Comparison of ENCODE assay signal across 8 cellular contexts in genomic region chr2:27050281-27050995, GRCh38. TPM values are rescaled to one million over a fixed set of nuclear protein-coding genes. Genes with fewer than 3 reads are reported as not detected.
DNase-seq lines count a peak whose midpoint lies in the region; ATAC-seq and TF ChIP-seq lines count a peak whose summit lies in the region.

No MANE protein-coding gene starts in this region.

- peaks cover 11% of the 10 kb centered on the region for H3K36me3 Mint-ChIP-seq in CD4-positive, CD25-positive, alpha-beta regulatory T cell
- H3K36me3 Mint-ChIP-seq in activated CD4-positive, alpha-beta memory T cell treated with anti-CD3 and anti-CD28 coated beads for 36 hours, result peaks cover 15% of the 10 kb centered on the region

- peak overlapping the region; percentile 99 to 100 (median 100) for H3K27ac Mint-ChIP-seq in CD4-positive, CD25-positive, alpha-beta regulatory T cell
- H3K27ac Mint-ChIP-seq in activated CD4-positive, alpha-beta memory T cell treated with anti-CD3 and anti-CD28 coated beads for 36 hours, result peak overlapping the region; percentile 100

- peaks cover 22% of the 10 kb centered on the region for H3K27me3 Mint-ChIP-seq in CD4-positive, CD25-positive, alpha-beta regulatory T cell
- H3K27me3 Mint-ChIP-seq in activated CD4-positive, alpha-beta memory T cell treated with anti-CD3 and anti-CD28 coated beads for 36 hours, result peaks cover 8% of the 10 kb centered on the region

- intact Hi-C loops in activated CD4-positive, alpha-beta memory T cell treated with anti-CD3 and anti-CD28 coated beads for 36 hours (cut with micrococcal nuclease), result loop anchor here (1.0 to 10.0 kb wide), 5 partner anchors 18 to 266 kb away; partner anchors contain the start of genes ABHD1, ATRAID, CENPA and KHK
- intact Hi-C loops in lower lobe of right lung (cut with DNase I), result no loop called here

- CTCF ChIA-PET in activated CD4-positive, alpha-beta memory T cell treated with anti-CD3 and anti-CD28 coated beads for 36 hours (lab: Charles Lee), result interaction anchor here (0.8 to 3.0 kb wide), 16 partner anchors 11 to 204 kb away, joined by 3 to 16 read pairs (median 5); partner anchors contain the start of genes ABHD1, KHK, OST4 and PREB

- no peaks in the 10 kb centered on the region for H3K9me3 ChIP-seq in CD4-positive, CD25-positive, alpha-beta regulatory T cell (ENCODE audit: control insufficient read depth in 2 of 2, low read length in 2 of 2)
- no peaks in the 10 kb centered on the region for H3K9me3 ChIP-seq in lower lobe of right lung

- H3K9me3 Mint-ChIP-seq in CD4-positive, CD25-positive, alpha-beta regulatory T cell, result peaks cover 0 to 9% (median 3%) of the 10 kb centered on the region in 7 donors
- H3K9me3 Mint-ChIP-seq in activated CD4-positive, alpha-beta memory T cell treated with anti-CD3 and anti-CD28 coated beads for 36 hours, result peaks cover 5% of the 10 kb centered on the region

- peak; percentile 58 to 63 for ATAC-seq in CD4-positive, CD25-positive, alpha-beta regulatory T cell (ENCODE audit: low read depth in 2 of 2)
- peak; percentile 47 for ATAC-seq in GM19397 (IDR thresholded peaks at IDR 0.05; ENCODE audit: unreplicated experiment)
- peak; percentile 39 for ATAC-seq in HG03565 (IDR thresholded peaks at IDR 0.05; ENCODE audit: unreplicated experiment)
- ATAC-seq in lower lobe of right lung, result peak; percentile 89 to 91

- peak; percentile 83 to 94 (median 92) for DNase-seq in CD4-positive, CD25-positive, alpha-beta regulatory T cell
- DNase-seq in NCI-H774 (lab: John Stamatoyannopoulos, UW) (peak; percentile 84), ecto neural progenitor cell (ENCODE audit: low spot score) (peak; percentile 98), lower lobe of right lung (peak; percentile 85)
- peak; percentile 97 for DNase-seq in activated CD4-positive, alpha-beta memory T cell treated with anti-CD3 and anti-CD28 coated beads for 36 hours
- DNase-seq in stimulated activated CD4-positive, alpha-beta T cell treated with anti-CD3 and anti-CD28 coated beads, TNF-alpha, amount 100 ng/mL, for 24 hours (ENCODE audit: low read depth in 3 of 3), result peak; percentile 86 to 90 (median 88)

- peak overlapping the region; percentile 96 for H3K4me3 ChIP-seq in CD4-positive, CD25-positive, alpha-beta regulatory T cell (ENCODE audit: low read depth, low read length)
- H3K4me3 ChIP-seq in lower lobe of right lung, result peak overlapping the region; percentile 91

- peak overlapping the region; percentile 87 for H3K27ac ChIP-seq in CD4-positive, CD25-positive, alpha-beta regulatory T cell (ENCODE audit: insufficient read depth, low read length, poor library complexity, severe bottlenecking)
- H3K27ac ChIP-seq in lower lobe of right lung, result peak overlapping the region; percentile 85

- H3K4me3 Mint-ChIP-seq in CD4-positive, CD25-positive, alpha-beta regulatory T cell, result peak overlapping the region; percentile 98 to 99 (median 99)
- H3K4me3 Mint-ChIP-seq in activated CD4-positive, alpha-beta memory T cell treated with anti-CD3 and anti-CD28 coated beads for 36 hours, result peak overlapping the region; percentile 98

- peak; percentile 50 for TF ChIP-seq CTCF in lower lobe of right lung (IDR thresholded peaks at IDR 0.05)

- H3K4me1 Mint-ChIP-seq in CD4-positive, CD25-positive, alpha-beta regulatory T cell, result peaks cover 11 to 25% (median 15%) of the 10 kb centered on the region in 4 donors
- H3K4me1 Mint-ChIP-seq in activated CD4-positive, alpha-beta memory T cell treated with anti-CD3 and anti-CD28 coated beads for 36 hours (ENCODE audit: low read depth), result peaks cover 18% of the 10 kb centered on the region

- POLR2A ChIA-PET in activated CD4-positive, alpha-beta memory T cell treated with anti-CD3 and anti-CD28 coated beads for 36 hours (lab: Charles Lee), result interaction anchor here (0.7 to 2.6 kb wide), 11 partner anchors 8 to 329 kb away, joined by 3 to 19 read pairs (median 4); partner anchors contain the start of genes ATRAID, GTF3C2, OST4 and SLC5A6

- no peaks in the 10 kb centered on the region for H3K27me3 ChIP-seq in CD4-positive, CD25-positive, alpha-beta regulatory T cell (ENCODE audit: control insufficient read depth, insufficient read depth, low read length)
- H3K27me3 ChIP-seq in lower lobe of right lung (ENCODE audit: low read depth), result no peaks in the 10 kb centered on the region

- peaks cover 8% of the 10 kb centered on the region for H3K36me3 ChIP-seq in CD4-positive, CD25-positive, alpha-beta regulatory T cell (ENCODE audit: control insufficient read depth, insufficient read depth, low read length)
- peaks cover 19% of the 10 kb centered on the region for H3K36me3 ChIP-seq in lower lobe of right lung

- peaks cover 14% of the 10 kb centered on the region for H3K4me1 ChIP-seq in CD4-positive, CD25-positive, alpha-beta regulatory T cell (ENCODE audit: control insufficient read depth, insufficient read depth, low read length, poor library complexity, severe bottlenecking)
- peaks cover 14% of the 10 kb centered on the region for H3K4me1 ChIP-seq in lower lobe of right lung

RNA-seq across cellular contexts. Expression of gene AGBL5, which starts 1.0 kb away (rescaled TPM):
- total RNA-seq in CD4-positive, CD25-positive, alpha-beta regulatory T cell, result 9.5 TPM
- polyA plus RNA-seq in CD4-positive, CD25-positive, alpha-beta regulatory T cell, result 10 to 100 TPM in 1 of 4 donors, 1 to 10 TPM in 3; 8.9 to 11.3 (median 9.2) TPM
- 10 to 100 TPM; 12.9 to 14.1 TPM for total RNA-seq in activated CD4-positive, alpha-beta memory T cell treated with anti-CD3 and anti-CD28 coated beads for 36 hours
- 18.9 TPM for total RNA-seq in lower lobe of right lung

RNA-seq across cellular contexts. Expression of gene TMEM214, which starts 17.7 kb away (rescaled TPM):
- total RNA-seq in CD4-positive, CD25-positive, alpha-beta regulatory T cell, result 43.3 TPM
- 10 to 100 TPM; 17.6 to 21.9 (median 20.3) TPM for polyA plus RNA-seq in CD4-positive, CD25-positive, alpha-beta regulatory T cell
- 10 to 100 TPM; 52.4 to 60.1 TPM for total RNA-seq in activated CD4-positive, alpha-beta memory T cell treated with anti-CD3 and anti-CD28 coated beads for 36 hours
- total RNA-seq in lower lobe of right lung, result 62.9 TPM

RNA-seq across cellular contexts. Expression of gene OST4, which starts 21.0 kb away (rescaled TPM):
- 279 TPM for total RNA-seq in CD4-positive, CD25-positive, alpha-beta regulatory T cell
- 1,000 to 10,000 TPM in 1 of 4 donors, 100 to 1,000 TPM in 3; 827 to 1,033 (median 916) TPM for polyA plus RNA-seq in CD4-positive, CD25-positive, alpha-beta regulatory T cell
- 100 to 1,000 TPM; 307 to 310 TPM for total RNA-seq in activated CD4-positive, alpha-beta memory T cell treated with anti-CD3 and anti-CD28 coated beads for 36 hours
- total RNA-seq in lower lobe of right lung, result 243 TPM

RNA-seq across cellular contexts. Expression of gene EMILIN1, which starts 28.0 kb away (rescaled TPM):
- 0.22 TPM for total RNA-seq in CD4-positive, CD25-positive, alpha-beta regulatory T cell
- 1 to 10 TPM in 2 of 4 donors, under 1 TPM in 2; 0.33 to 1.5 (median 0.94) TPM for polyA plus RNA-seq in CD4-positive, CD25-positive, alpha-beta regulatory T cell
- under 1 TPM; 0.29 to 0.51 TPM for total RNA-seq in activated CD4-positive, alpha-beta memory T cell treated with anti-CD3 and anti-CD28 coated beads for 36 hours
- 56.3 TPM for total RNA-seq in lower lobe of right lung

RNA-seq across cellular contexts. Expression of gene KHK, which starts 36.1 kb away (rescaled TPM):
- 5.3 TPM for total RNA-seq in CD4-positive, CD25-positive, alpha-beta regulatory T cell
- 1 to 10 TPM; 3.4 to 6.6 (median 6.0) TPM for polyA plus RNA-seq in CD4-positive, CD25-positive, alpha-beta regulatory T cell
- 10 to 100 TPM; 12.7 to 13.3 TPM for total RNA-seq in activated CD4-positive, alpha-beta memory T cell treated with anti-CD3 and anti-CD28 coated beads for 36 hours
- 5.1 TPM for total RNA-seq in lower lobe of right lung

Comparison
In these comparisons a context has a peak if more than half of its experiments do, and no peak if none do; other contexts are left out.
1. Peak in every context shown above with its lines: DNase-seq, ATAC-seq, H3K4me3 ChIP-seq and H3K27ac ChIP-seq.
2. ATAC-seq: peak in every context shown above with its lines; median percentile 90 in lower lobe of right lung; 60 in CD4-positive, CD25-positive, alpha-beta regulatory T cell; 47 in GM19397; 39 in HG03565.